ENCODE assay signal across 1 cellular context in the genomic region with DNA sequence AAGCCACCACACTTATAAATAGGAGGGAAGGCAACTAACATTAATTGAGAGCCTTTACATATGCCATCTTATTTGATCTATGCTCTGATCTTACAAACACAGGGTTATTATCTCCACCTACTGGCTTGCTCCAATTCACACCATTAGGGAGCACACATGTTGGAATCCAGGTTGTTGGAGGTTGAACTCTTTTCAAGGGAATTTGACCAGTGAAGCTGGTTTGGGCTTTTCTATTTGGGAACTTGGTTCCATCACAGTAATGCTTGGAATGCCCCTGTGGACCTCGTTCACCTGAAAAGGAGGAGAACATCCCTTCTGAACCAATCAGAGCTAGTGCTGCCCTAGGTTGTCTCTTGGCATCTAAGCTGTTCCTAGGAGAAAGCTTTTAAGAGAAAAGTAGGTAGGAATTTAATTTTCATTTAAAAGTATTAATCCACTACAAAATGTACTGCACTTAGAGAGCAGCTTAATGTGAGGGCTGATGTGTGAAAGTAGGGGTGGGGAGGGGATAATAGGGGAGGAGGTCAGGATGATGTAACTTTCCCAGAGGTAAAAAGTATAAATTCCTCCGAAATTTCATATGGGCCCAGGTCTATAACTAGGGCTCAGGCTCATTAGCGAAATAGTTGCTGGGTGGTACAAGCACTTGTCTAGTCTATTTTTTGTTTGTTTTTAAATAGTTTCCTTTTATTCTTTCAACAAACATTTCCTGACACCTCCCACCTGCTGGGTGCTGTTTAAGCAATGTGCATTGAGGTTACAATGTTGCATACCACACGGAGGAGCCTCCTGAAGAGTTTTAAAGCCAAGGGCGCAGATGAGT.
TF ChIP-seq lines count a peak whose summit lies in the region.

No MANE protein-coding gene starts in this region.

TF ChIP-seq in Ishikawa, 13 proteins besides CTCF, POLR2A, EP300 and RAD21 (continued from another document):
- TF ChIP-seq, protein P1, sequence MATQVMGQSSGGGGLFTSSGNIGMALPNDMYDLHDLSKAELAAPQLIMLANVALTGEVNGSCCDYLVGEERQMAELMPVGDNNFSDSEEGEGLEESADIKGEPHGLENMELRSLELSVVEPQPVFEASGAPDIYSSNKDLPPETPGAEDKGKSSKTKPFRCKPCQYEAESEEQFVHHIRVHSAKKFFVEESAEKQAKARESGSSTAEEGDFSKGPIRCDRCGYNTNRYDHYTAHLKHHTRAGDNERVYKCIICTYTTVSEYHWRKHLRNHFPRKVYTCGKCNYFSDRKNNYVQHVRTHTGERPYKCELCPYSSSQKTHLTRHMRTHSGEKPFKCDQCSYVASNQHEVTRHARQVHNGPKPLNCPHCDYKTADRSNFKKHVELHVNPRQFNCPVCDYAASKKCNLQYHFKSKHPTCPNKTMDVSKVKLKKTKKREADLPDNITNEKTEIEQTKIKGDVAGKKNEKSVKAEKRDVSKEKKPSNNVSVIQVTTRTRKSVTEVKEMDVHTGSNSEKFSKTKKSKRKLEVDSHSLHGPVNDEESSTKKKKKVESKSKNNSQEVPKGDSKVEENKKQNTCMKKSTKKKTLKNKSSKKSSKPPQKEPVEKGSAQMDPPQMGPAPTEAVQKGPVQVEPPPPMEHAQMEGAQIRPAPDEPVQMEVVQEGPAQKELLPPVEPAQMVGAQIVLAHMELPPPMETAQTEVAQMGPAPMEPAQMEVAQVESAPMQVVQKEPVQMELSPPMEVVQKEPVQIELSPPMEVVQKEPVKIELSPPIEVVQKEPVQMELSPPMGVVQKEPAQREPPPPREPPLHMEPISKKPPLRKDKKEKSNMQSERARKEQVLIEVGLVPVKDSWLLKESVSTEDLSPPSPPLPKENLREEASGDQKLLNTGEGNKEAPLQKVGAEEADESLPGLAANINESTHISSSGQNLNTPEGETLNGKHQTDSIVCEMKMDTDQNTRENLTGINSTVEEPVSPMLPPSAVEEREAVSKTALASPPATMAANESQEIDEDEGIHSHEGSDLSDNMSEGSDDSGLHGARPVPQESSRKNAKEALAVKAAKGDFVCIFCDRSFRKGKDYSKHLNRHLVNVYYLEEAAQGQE (IDR thresholded peaks at IDR 0.05; ENCODE audit: low read depth) = no peak
- TF ChIP-seq EGR1 (IDR thresholded peaks at IDR 0.05) = no peak
